ENCODE assay signal across 8 cellular contexts in genomic region chr17:78133971-78134898, GRCh38. TPM values are rescaled to one million over a fixed set of nuclear protein-coding genes. Genes with fewer than 3 reads are reported as not detected.
DNase-seq lines count a peak whose midpoint lies in the region; ATAC-seq and TF ChIP-seq lines count a peak whose summit lies in the region.

No MANE protein-coding gene starts in this region.

- ATAC-seq in GM23338 (peak; percentile 51), HG03354 (IDR thresholded peaks at IDR 0.05; ENCODE audit: poor library complexity, severe bottlenecking, unreplicated experiment) (no peak)
- peak; percentile 24 to 29 for ATAC-seq in activated T-cell treated with anti-CD3 and anti-CD28 coated beads, Interleukin-2, amount 50 U/mL, for 72 hours (replicated peaks in 1 of 2)

- H3F3A ChIP-seq in GM23338 (replicated peaks; ENCODE audit: low read depth): peaks cover 14% of the 10 kb centered on the region; the same call in 1 of the 2 replicates

- no peaks in the 10 kb centered on the region for H3K36me3 ChIP-seq in GM23338 (ENCODE audit: insufficient read depth)
- H3K36me3 ChIP-seq in spleen: peaks cover 2 to 64% (median 33%) of the 10 kb centered on the region in 6 donors

- H3K27me3 ChIP-seq in GM23338 (ENCODE audit: insufficient read depth) (peaks cover 22% of the 10 kb centered on the region), spleen (replicated peaks in 1 of 7) (no peaks in the 10 kb centered on the region)

- no peaks in the 10 kb centered on the region for H3K36me3 Mint-ChIP-seq in GM23338 (ENCODE audit: low read depth)
- H3K36me3 Mint-ChIP-seq in activated T-cell treated with anti-CD3 and anti-CD28 coated beads, Interleukin-2, amount 50 U/mL, for 72 hours (ENCODE audit: insufficient read depth in 2 of 2): peaks cover 1 to 15% of the 10 kb centered on the region in 2 donors

- H3K4me1 ChIP-seq in GM23338 (ENCODE audit: insufficient read depth) (peaks cover 21% of the 10 kb centered on the region), spleen (peaks cover 54 to 100% (median 87%) of the 10 kb centered on the region in 6 donors)

- WGBS in spleen, 5 donors: 34 to 44% (median 35%) methylated on average over 21 to 39 of the region's 39 CpGs

- H3K4me1 Mint-ChIP-seq in GM23338: peaks cover 13% of the 10 kb centered on the region
- peaks cover 83% of the 10 kb centered on the region for H3K4me1 Mint-ChIP-seq in activated T-cell treated with anti-CD3 and anti-CD28 coated beads, Interleukin-2, amount 50 U/mL, for 72 hours (ENCODE audit: low read depth)

- TF ChIP-seq CTCF in AG09319 (IDR thresholded peaks at IDR 0.05; ENCODE audit: low read depth, low read length): peak; percentile 34
- TF ChIP-seq CTCF in GM23338 (conservative IDR thresholded peaks at IDR 0.05; ENCODE audit: low read depth in 2 of 2): peak; percentile 69 to 91
- peak; percentile 54 to 85 (median 77) for TF ChIP-seq CTCF in spleen (IDR thresholded peaks at IDR 0.05 in 8 of 11, conservative IDR thresholded peaks at IDR 0.05 in 3 of 11)

- H3K4me2 ChIP-seq in GM23338: no peak overlapping the region

- no peak for DNase-seq in AG09319 (ENCODE audit: extremely low read depth, low read depth)
- DNase-seq in GM23338 (ENCODE audit: low spot score): peak; percentile 93
- DNase-seq in OCI-M1 (lab: John Stamatoyannopoulos, UW): peak; percentile 66
- peak; percentile 79 to 84 for DNase-seq in activated T-cell treated with anti-CD3 and anti-CD28 coated beads, Interleukin-2, amount 50 U/mL, for 72 hours
- DNase-seq in germinal center (ENCODE audit: low spot score): peak; percentile 46
- peak; percentile 95 for DNase-seq in spleen
- no peak for DNase-seq in occipital lobe (lab: John Stamatoyannopoulos, UW)

- H2AFZ ChIP-seq in GM23338: no peak overlapping the region

- no peak overlapping the region for H3K27ac ChIP-seq in GM23338 (ENCODE audit: low read depth)
- peak overlapping the region; percentile 87 to 97 (median 94) for H3K27ac ChIP-seq in spleen

- peaks cover 35% of the 10 kb centered on the region for H3K27me3 Mint-ChIP-seq in GM23338 (ENCODE audit: insufficient read depth, low read depth, poor library complexity)
- H3K27me3 Mint-ChIP-seq in activated T-cell treated with anti-CD3 and anti-CD28 coated beads, Interleukin-2, amount 50 U/mL, for 72 hours (ENCODE audit: low read depth): no peaks in the 10 kb centered on the region

- no peak overlapping the region for H3K27ac Mint-ChIP-seq in GM23338
- no peak overlapping the region for H3K27ac Mint-ChIP-seq in activated T-cell treated with anti-CD3 and anti-CD28 coated beads, Interleukin-2, amount 50 U/mL, for 72 hours

- intact Hi-C loops in spleen (cut with DNase I; ENCODE audit: low total_unique reads): no loop called here

- H3K79me2 ChIP-seq in GM23338 (replicated peaks; ENCODE audit: insufficient read depth): no peaks in the 10 kb centered on the region

- TF ChIP-seq POLR2A in spleen (IDR thresholded peaks at IDR 0.05): no peak

- H3K4me3 ChIP-seq in GM23338 (no peak overlapping the region), spleen (peak overlapping the region in 6 of 8 donors; percentile 57 to 98 (median 94))

- no peaks in the 10 kb centered on the region for H3K9me3 Mint-ChIP-seq in GM23338
- no peaks in the 10 kb centered on the region for H3K9me3 Mint-ChIP-seq in activated T-cell treated with anti-CD3 and anti-CD28 coated beads, Interleukin-2, amount 50 U/mL, for 72 hours

- H3K4me3 Mint-ChIP-seq in GM23338: no peak overlapping the region; the same call in 2 of the 3 replicates
- H3K4me3 Mint-ChIP-seq in activated T-cell treated with anti-CD3 and anti-CD28 coated beads, Interleukin-2, amount 50 U/mL, for 72 hours: peak overlapping the region; percentile 29 to 90

- no peaks in the 10 kb centered on the region for H3K9me2 ChIP-seq in GM23338 (ENCODE audit: insufficient read depth)

- no peaks in the 10 kb centered on the region for H3K9me3 ChIP-seq in spleen

- no peaks in the 10 kb centered on the region for H4K20me1 ChIP-seq in GM23338 (replicated peaks; ENCODE audit: insufficient read depth)

TF ChIP-seq in GM23338, 12 proteins besides CTCF, POLR2A, EP300 and RAD21:
- TF ChIP-seq REST (IDR thresholded peaks at IDR 0.05; ENCODE audit: unreplicated experiment) (no peak), CREB1 (CRISPR knock-in tag; IDR thresholded peaks at IDR 0.05; ENCODE audit: low read depth) (0 out of 2 replicates have a peak, but pooled peaks have one; percentile 19), ZNF114 (CRISPR knock-in tag; IDR thresholded peaks at IDR 0.05) (0 out of 2 replicates have a peak, but pooled peaks have one; percentile 39), JUNB (IDR thresholded peaks at IDR 0.05; ENCODE audit: unreplicated experiment) (no peak)

RNA-seq across cellular contexts. Expression of gene TMC8, which starts 3.7 kb away (rescaled TPM):
- total RNA-seq in GM23338 (2014; rRNA removed; shearing (Covaris generic)): 1.2 and 2.2 TPM in 2 replicates
- polyA plus RNA-seq in GM23338 (2016; fragmentation: Nextera tagmentation; extraction: Ambion mirVana): 1.3 and 1.8 TPM in 2 replicates
- 100 to 1,000 TPM; 102 to 124 TPM for total RNA-seq in activated T-cell treated with anti-CD3 and anti-CD28 coated beads, Interleukin-2, amount 50 U/mL, for 72 hours
- 100 to 1,000 TPM; 116 to 222 (median 205) TPM for total RNA-seq in spleen
- polyA plus RNA-seq in spleen: 100 to 1,000 TPM; 103 to 191 (median 158) TPM
- total RNA-seq in occipital lobe: 0.94 TPM

RNA-seq across cellular contexts. Expression of gene TMC6, which starts 5.7 kb away (rescaled TPM):
- total RNA-seq in GM23338 (2014; rRNA removed; shearing (Covaris generic)): 56.7 and 72.2 TPM in 2 replicates
- 50.0 and 53.3 TPM in 2 replicates for polyA plus RNA-seq in GM23338 (2016; fragmentation: Nextera tagmentation; extraction: Ambion mirVana)
- total RNA-seq in activated T-cell treated with anti-CD3 and anti-CD28 coated beads, Interleukin-2, amount 50 U/mL, for 72 hours: 100 to 1,000 TPM; 129 to 137 TPM
- 100 to 1,000 TPM; 169 to 425 (median 354) TPM for total RNA-seq in spleen
- polyA plus RNA-seq in spleen: 100 to 1,000 TPM; 132 to 269 (median 252) TPM
- total RNA-seq in occipital lobe: 2.3 TPM

RNA-seq across cellular contexts. Expression of gene C17orf99, which starts 11.9 kb away (rescaled TPM):
- total RNA-seq in GM23338 (2014; rRNA removed; shearing (Covaris generic)): not detected in 2 replicates
- not detected in 2 replicates for polyA plus RNA-seq in GM23338 (2016; fragmentation: Nextera tagmentation; extraction: Ambion mirVana)
- total RNA-seq in activated T-cell treated with anti-CD3 and anti-CD28 coated beads, Interleukin-2, amount 50 U/mL, for 72 hours: under 1 TPM in 1 of 2 donors, not detected in 1; 0.58 TPM
- 1 to 10 TPM in 2 of 7 donors, under 1 TPM in 2, not detected in 3; 0.19 to 3.0 (median 0.95) TPM for total RNA-seq in spleen
- polyA plus RNA-seq in spleen: under 1 TPM in 2 of 3 donors, not detected in 1; 0.46 TPM
- not detected for total RNA-seq in occipital lobe

RNA-seq across cellular contexts. Expression of gene SYNGR2, which starts 34.1 kb away (rescaled TPM):
- 33.0 and 61.6 TPM in 2 replicates for total RNA-seq in GM23338 (2014; rRNA removed; shearing (Covaris generic))
- polyA plus RNA-seq in GM23338 (2016; fragmentation: Nextera tagmentation; extraction: Ambion mirVana) (43.1 and 46.9 TPM in 2 replicates), spleen (100 to 1,000 TPM; 152 to 201 (median 170) TPM)
- 10 to 100 TPM; 87.6 to 92.0 TPM for total RNA-seq in activated T-cell treated with anti-CD3 and anti-CD28 coated beads, Interleukin-2, amount 50 U/mL, for 72 hours
- total RNA-seq in spleen (100 to 1,000 TPM; 107 to 179 (median 137) TPM), occipital lobe (11.4 TPM)

RNA-seq across cellular contexts. Expression of gene TK1, which starts 52.6 kb away (rescaled TPM):
- total RNA-seq in GM23338 (2014; rRNA removed; shearing (Covaris generic)): 83.7 and 84.4 TPM in 2 replicates
- polyA plus RNA-seq in GM23338 (2016; fragmentation: Nextera tagmentation; extraction: Ambion mirVana) (74.5 and 74.6 TPM in 2 replicates), spleen (10 to 100 TPM in 2 of 3 donors, 1 to 10 TPM in 1; 3.9 to 20.4 (median 19.8) TPM)
- 10 to 100 TPM; 90.6 to 90.9 TPM for total RNA-seq in activated T-cell treated with anti-CD3 and anti-CD28 coated beads, Interleukin-2, amount 50 U/mL, for 72 hours
- total RNA-seq in spleen (10 to 100 TPM in 5 of 7 donors, 1 to 10 TPM in 2; 3.7 to 18.7 (median 10.5) TPM), occipital lobe (1.6 TPM)

Comparison
In these comparisons a context has a peak if more than half of its experiments do, and no peak if none do; other contexts are left out.
1. DNase-seq: peak in GM23338 (single experiment), OCI-M1 (single experiment), activated T-cell treated with anti-CD3 and anti-CD28 coated beads, Interleukin-2, amount 50 U/mL, for 72 hours (2 of 2), germinal center (single experiment) and spleen (single experiment); none in AG09319 (single experiment) and occipital lobe (single experiment).
2. RNA of gene TMC8, which starts 3.7 kb away (total RNA-seq): 116 to 222 TPM in spleen and 102 to 124 TPM in activated T-cell treated with anti-CD3 and anti-CD28 coated beads, Interleukin-2, amount 50 U/mL, for 72 hours; 1.2 to 2.2 TPM in GM23338 and 0.94 TPM in occipital lobe (single experiment); every median in the first group is over 10 times any median in the second.
3. RNA of gene TMC6, which starts 5.7 kb away (total RNA-seq): 169 to 425 TPM in spleen, 129 to 137 TPM in activated T-cell treated with anti-CD3 and anti-CD28 coated beads, Interleukin-2, amount 50 U/mL, for 72 hours and 56.7 to 72.2 TPM in GM23338; 2.3 TPM in occipital lobe (single experiment); every median in the first group is over 10 times any median in the second.
4. Peak in every context shown above with its lines, with median percentiles within 50 percentile points of each other: CTCF ChIP-seq.